In genomic region chr17:12342609-12343248, GRCh38 we compare ENCODE assay signal across 10 cellular contexts.
DNase-seq lines count a peak whose midpoint lies in the region; ATAC-seq and TF ChIP-seq lines count a peak whose summit lies in the region.
"Had no signal": no experiment of that assay in that cellular context is flagged by ENCODE, and none has a peak within 500 bp of the region (broad histone marks: within the 10 kb centered on the region; RNA-seq: fewer than 3 reads in every experiment).

No MANE protein-coding gene starts in this region.

- TF ChIP-seq EP300 in gastroesophageal sphincter (IDR thresholded peaks at IDR 0.05): no peak

- peak in 2 of 3 donors; percentile 1 to 11 for DNase-seq in stimulated activated CD4-positive, alpha-beta T cell treated with anti-CD3 and anti-CD28 coated beads, Interleukin-12 subunit alpha, Interleukin-12 subunit beta, amount 100 ng/mL, for 48 hours (ENCODE audit: low read depth in 2 of 3, low spot score in 1 of 3)
- DNase-seq in stimulated activated CD4-positive, alpha-beta T cell treated with anti-CD3 and anti-CD28 coated beads, Interleukin-4, amount 100 ng/mL, for 4 hours: no peak
- DNase-seq in NCI-H1048 (lab: John Stamatoyannopoulos, UW) (peak; percentile 2), upper lobe of right lung (no peak), COLO829 (ENCODE audit: low spot score) (no peak)
- DNase-seq in activated CD8-positive, alpha-beta memory T cell treated with anti-CD3 and anti-CD28 coated beads, Interleukin-2, amount 10 ng/mL, durations not matched to agents 7 days and 5 days: no peak

- H3K9me3 ChIP-seq in gastroesophageal sphincter (no peaks in the 10 kb centered on the region), upper lobe of right lung (no peaks in the 10 kb centered on the region)

- no peak for ATAC-seq in gastroesophageal sphincter
- ATAC-seq in upper lobe of right lung: peak; percentile 53
- ATAC-seq in activated CD8-positive, alpha-beta memory T cell treated with anti-CD3 and anti-CD28 coated beads, Interleukin-2, amount 10 ng/mL, durations not matched to agents 7 days and 5 days: no peak
- no peak for ATAC-seq in GM21423 (IDR thresholded peaks at IDR 0.05; ENCODE audit: unreplicated experiment)
- ATAC-seq: esophagus mucosa had no signal

- CTCF ChIA-PET in activated CD8-positive, alpha-beta memory T cell treated with anti-CD3 and anti-CD28 coated beads, Interleukin-2, amount 10 ng/mL, durations not matched to agents 7 days and 5 days (lab: Charles Lee): no interaction called here

- H3K27ac Mint-ChIP-seq in activated CD8-positive, alpha-beta memory T cell treated with anti-CD3 and anti-CD28 coated beads, Interleukin-2, amount 10 ng/mL, durations not matched to agents 7 days and 5 days: no peak overlapping the region

- H3K36me3 ChIP-seq in gastroesophageal sphincter (no peaks in the 10 kb centered on the region), upper lobe of right lung (no peaks in the 10 kb centered on the region)

- H3K27ac ChIP-seq in gastroesophageal sphincter (no peak overlapping the region), upper lobe of right lung (no peak overlapping the region)
- H3K27ac ChIP-seq: skin epidermis had no signal

- intact Hi-C loops in upper lobe of right lung (cut with DNase I): no loop called here

- TF ChIP-seq CTCF in gastroesophageal sphincter (IDR thresholded peaks at IDR 0.05) (peak in 3 of 4 experiments; percentile 11 to 39 (median 26)), upper lobe of right lung (IDR thresholded peaks at IDR 0.05) (peak; percentile 39)

- H3K4me1 ChIP-seq in gastroesophageal sphincter (peaks cover 0 to 5% (median 0%) of the 10 kb centered on the region in 3 donors), upper lobe of right lung (no peaks in the 10 kb centered on the region)

- 28 to 33% methylated on average over 4 to 5 of the region's 7 CpGs for WGBS in gastroesophageal sphincter (ENCODE audit: low coverage in 1 of 2), 2 donors

- H3K27me3 Mint-ChIP-seq in activated CD8-positive, alpha-beta memory T cell treated with anti-CD3 and anti-CD28 coated beads, Interleukin-2, amount 10 ng/mL, durations not matched to agents 7 days and 5 days: no peaks in the 10 kb centered on the region

- TF ChIP-seq POLR2A in gastroesophageal sphincter (IDR thresholded peaks at IDR 0.05): no peak

- no peaks in the 10 kb centered on the region for H3K36me3 Mint-ChIP-seq in activated CD8-positive, alpha-beta memory T cell treated with anti-CD3 and anti-CD28 coated beads, Interleukin-2, amount 10 ng/mL, durations not matched to agents 7 days and 5 days

- H3K9me3 Mint-ChIP-seq in activated CD8-positive, alpha-beta memory T cell treated with anti-CD3 and anti-CD28 coated beads, Interleukin-2, amount 10 ng/mL, durations not matched to agents 7 days and 5 days (ENCODE audit: low read depth): peaks cover 8% of the 10 kb centered on the region

- no peaks in the 10 kb centered on the region for H3K4me1 Mint-ChIP-seq in activated CD8-positive, alpha-beta memory T cell treated with anti-CD3 and anti-CD28 coated beads, Interleukin-2, amount 10 ng/mL, durations not matched to agents 7 days and 5 days

- H3K27me3 ChIP-seq in gastroesophageal sphincter: no peaks in the 10 kb centered on the region
- H3K27me3 ChIP-seq in upper lobe of right lung: no peaks in the 10 kb centered on the region

- H3K4me3 ChIP-seq in gastroesophageal sphincter: no peak overlapping the region
- H3K4me3 ChIP-seq in upper lobe of right lung: no peak overlapping the region
- H3K4me3 ChIP-seq: skin epidermis had no signal

- H3K4me3 Mint-ChIP-seq in activated CD8-positive, alpha-beta memory T cell treated with anti-CD3 and anti-CD28 coated beads, Interleukin-2, amount 10 ng/mL, durations not matched to agents 7 days and 5 days: no peak overlapping the region

Comparison
In these comparisons a context has a peak if more than half of its experiments do, and no peak if none do; other contexts are left out.
1. DNase-seq: peak in stimulated activated CD4-positive, alpha-beta T cell treated with anti-CD3 and anti-CD28 coated beads, Interleukin-12 subunit alpha, Interleukin-12 subunit beta, amount 100 ng/mL, for 48 hours (2 of 3) and NCI-H1048 (single experiment); none in stimulated activated CD4-positive, alpha-beta T cell treated with anti-CD3 and anti-CD28 coated beads, Interleukin-4, amount 100 ng/mL, for 4 hours (0 of 2), upper lobe of right lung (single experiment), activated CD8-positive, alpha-beta memory T cell treated with anti-CD3 and anti-CD28 coated beads, Interleukin-2, amount 10 ng/mL, durations not matched to agents 7 days and 5 days (single experiment) and COLO829 (single experiment).